19 cellular contexts compared by ENCODE assay signal in the genomic region with DNA sequence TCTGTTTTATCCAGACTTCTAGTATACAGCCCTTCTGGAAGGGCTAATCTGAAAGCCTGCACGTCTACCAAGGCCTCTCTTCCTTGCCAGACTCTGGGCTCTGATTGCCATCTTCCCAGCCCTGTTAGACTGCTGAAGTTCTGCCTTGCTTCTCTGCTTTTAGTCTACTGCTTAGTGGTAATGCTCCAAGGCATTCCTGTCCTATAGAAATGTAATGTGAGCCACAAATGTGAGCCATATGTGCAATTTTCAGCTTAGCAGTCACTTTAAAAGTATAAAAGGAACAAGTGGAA. TPM values are rescaled to one million over a fixed set of nuclear protein-coding genes. Genes with fewer than 3 reads are reported as not detected.
DNase-seq lines count a peak whose midpoint lies in the region; ATAC-seq and TF ChIP-seq lines count a peak whose summit lies in the region.
"Had no signal": no experiment of that assay in that cellular context is flagged by ENCODE, and none has a peak within 500 bp of the region (broad histone marks: within the 10 kb centered on the region; RNA-seq: fewer than 3 reads in every experiment).

No MANE protein-coding gene starts in this region.

- H3K4me3 ChIP-seq in SK-N-SH (ENCODE audit: low read depth in 2 of 2, low read length in 1 of 2): no peak overlapping the region
- H3K4me3 ChIP-seq in PC-3 (ENCODE audit: low read length): no peak overlapping the region
- H3K4me3 ChIP-seq: GM12878 had no signal

- intact Hi-C loops in PC-3 (cut with micrococcal nuclease) (no loop called here), posterior vena cava (cut with DNase I) (loop anchor here in 1 of 2 donors (1.0 kb wide), 1 partner anchor 40 kb away; no protein-coding TSS in a partner anchor)

- no peak; the same call in 2 of the 3 replicates for ATAC-seq in SK-N-SH treated with all-trans-retinoic acid at 6 μM for 48 hours
- ATAC-seq in PC-3: no peak
- ATAC-seq: GM12878, HepG2 had no signal

- H3K36me3 ChIP-seq in SK-N-SH (replicated peaks in 1 of 2; ENCODE audit: control insufficient read depth in 1 of 2, insufficient read depth in 2 of 2, low read length in 1 of 2) (no peaks in the 10 kb centered on the region), PC-3 (ENCODE audit: low read depth, low read length) (no peaks in the 10 kb centered on the region)
- H3K36me3 ChIP-seq: BE2C had no signal

- H3F3A ChIP-seq in SK-N-SH (replicated peaks; ENCODE audit: insufficient read depth): no peaks in the 10 kb centered on the region
- no peaks in the 10 kb centered on the region for H3F3A ChIP-seq in PC-3 (ENCODE audit: low read length, unreplicated experiment)

- H3K27me3 ChIP-seq in SK-N-SH (ENCODE audit: insufficient read depth) (no peaks in the 10 kb centered on the region), PC-3 (ENCODE audit: low read length) (no peaks in the 10 kb centered on the region)
- H3K27me3 ChIP-seq: BE2C had no signal

- H3K9me3 ChIP-seq in SK-N-SH (no peaks in the 10 kb centered on the region), PC-3 (ENCODE audit: low read length) (no peaks in the 10 kb centered on the region)
- H3K9me3 ChIP-seq: BE2C had no signal

- H2AFZ ChIP-seq in SK-N-SH (ENCODE audit: low read depth): no peak overlapping the region
- H2AFZ ChIP-seq in PC-3 (ENCODE audit: low read length): no peak overlapping the region

- H3K9me2 ChIP-seq in SK-N-SH (no peaks in the 10 kb centered on the region), PC-3 (replicated peaks; ENCODE audit: low read length) (no peaks in the 10 kb centered on the region)

- WGBS in SK-N-SH (ENCODE audit: low lambda C conversion rate): 38% methylated on average over 1 of the region's 1 CpG

- TF ChIP-seq CTCF in SK-N-SH (IDR thresholded peaks at IDR 0.05): no peak
- TF ChIP-seq CTCF in PC-3 (conservative IDR thresholded peaks at IDR 0.05; ENCODE audit: low read depth, low read length): 0 out of 2 replicates have a peak, but pooled peaks have one; percentile 11

- TF ChIP-seq RAD21 in SK-N-SH (IDR thresholded peaks at IDR 0.05; ENCODE audit: low read length): no peak

- H3K79me2 ChIP-seq in SK-N-SH (ENCODE audit: insufficient read depth) (no peaks in the 10 kb centered on the region), PC-3 (ENCODE audit: low read length) (peaks cover 51% of the 10 kb centered on the region)

- H3K27ac ChIP-seq in SK-N-SH (ENCODE audit: low read depth in 2 of 2, low read length in 1 of 2) (peak overlapping the region in 1 of 2 experiments; percentile 81; a peak in 2 of 4 replicates), PC-3 (ENCODE audit: low read length) (no peak overlapping the region)

- H3K4me2 ChIP-seq in SK-N-SH (no peak overlapping the region), PC-3 (ENCODE audit: low read length) (no peak overlapping the region)

- DNase-seq in SK-N-SH: peak; percentile 71
- peak; percentile 68 to 91 for DNase-seq in NCI-H524 (lab: John Stamatoyannopoulos, UW)
- no peak for DNase-seq in PC-3
- peak; percentile 2 for DNase-seq in posterior vena cava (ENCODE audit: low spot score)
- DNase-seq in activated CD8-positive, alpha-beta memory T cell treated with anti-CD3 and anti-CD28 coated beads, Interleukin-2, amount 50 U/mL, for 48 hours: no peak
- no peak for DNase-seq in NCI-H187 treated with DMSO at 0.1 percent for 48 hours (lab: John Stamatoyannopoulos, UW)
- DNase-seq in putamen (ENCODE audit: low spot score): no peak
- DNase-seq: BE2C; C1 segment of cervical spinal cord; CD4-positive, CD25-positive, alpha-beta regulatory T cell; COR-L47; DND-41; EL; H9 had no signal

- BruUV-seq in PC-3 (replicated peaks; lab: Mats Ljungman, UMichigan): no TSS peak

- CTCF ChIA-PET in SK-N-SH (lab: Yijun Ruan, JAX): interaction anchor here (0.7 to 1.0 kb wide), 2 partner anchors 19 to 82 kb away, joined by 3 to 5 read pairs; no protein-coding TSS in a partner anchor
- CTCF ChIA-PET in PC-3 (lab: Charles Lee): no interaction called here

- H3K9ac ChIP-seq in SK-N-SH (no peak overlapping the region), PC-3 (ENCODE audit: low read length) (no peak overlapping the region)

- H4K20me1 ChIP-seq in SK-N-SH (ENCODE audit: insufficient read depth) (no peaks in the 10 kb centered on the region), PC-3 (ENCODE audit: low read length) (no peaks in the 10 kb centered on the region)

- H3K4me1 ChIP-seq in SK-N-SH (ENCODE audit: control insufficient read depth in 1 of 2, insufficient read depth in 2 of 2, low read depth in 1 of 2, low read length in 1 of 2) (peaks cover 0 to 29% of the 10 kb centered on the region in 2 experiments; a peak in 1 of 4 replicates), PC-3 (ENCODE audit: insufficient read depth, low read length) (no peaks in the 10 kb centered on the region)
- H3K4me1 ChIP-seq: BE2C had no signal

- POLR2A ChIA-PET in SK-N-SH (lab: Yijun Ruan, JAX) (no interaction called here), PC-3 (lab: Charles Lee; ENCODE audit: unreplicated experiment) (no interaction called here)

- peak in 1 of 2 experiments; percentile 62; a peak in 1 of 4 replicates for TF ChIP-seq EP300 in SK-N-SH (IDR thresholded peaks at IDR 0.05; ENCODE audit: borderline replicate concordance in 1 of 2, low read depth in 1 of 2, low read length in 1 of 2)

TF ChIP-seq in SK-N-SH, 30 proteins besides CTCF, POLR2A, EP300 and RAD21:
- TF ChIP-seq RCOR1 (IDR thresholded peaks at IDR 0.05; ENCODE audit: low read length): peak; percentile 62; the same call in 1 of the 2 replicates
- no peak for TF ChIP-seq GABPA (IDR thresholded peaks at IDR 0.05; ENCODE audit: low read depth)
- TF ChIP-seq TAF1 (IDR thresholded peaks at IDR 0.05; ENCODE audit: borderline replicate concordance, low read depth, low read length): no peak
- TF ChIP-seq SIN3A (IDR thresholded peaks at IDR 0.05; ENCODE audit: borderline replicate concordance, low read depth, low read length): no peak
- TF ChIP-seq RFX5 (IDR thresholded peaks at IDR 0.05; ENCODE audit: low read length): 0 out of 2 replicates have a peak, but pooled peaks have one; percentile 22
- TF ChIP-seq CHD2 (IDR thresholded peaks at IDR 0.05; ENCODE audit: low read length, partially characterized antibody): peak; percentile 31
- TF ChIP-seq GATA2 (CRISPR knock-in tag; IDR thresholded peaks at IDR 0.05): peak; percentile 63
- no peak for TF ChIP-seq SMC3 (IDR thresholded peaks at IDR 0.05; ENCODE audit: low read depth, low read length)

TF ChIP-seq in SK-N-SH treated with all-trans-retinoic acid at 6 μM for 48 hours, 23 proteins besides CTCF, POLR2A, EP300 and RAD21:
- TF ChIP-seq ZFP30 (CRISPR knock-in tag; IDR thresholded peaks at IDR 0.05) (no peak), ESRRG (CRISPR knock-in tag; IDR thresholded peaks at IDR 0.05) (no peak), GLIS3 (CRISPR knock-in tag; IDR thresholded peaks at IDR 0.05) (no peak), ISL1 (CRISPR knock-in tag; IDR thresholded peaks at IDR 0.05) (no peak), ZC3H10 (CRISPR knock-in tag; IDR thresholded peaks at IDR 0.05) (no peak), TCF4 (CRISPR knock-in tag; IDR thresholded peaks at IDR 0.05; ENCODE audit: borderline replicate concordance) (no peak), ZNF70 (CRISPR knock-in tag; IDR thresholded peaks at IDR 0.05) (no peak), PPARA (CRISPR knock-in tag; IDR thresholded peaks at IDR 0.05; ENCODE audit: borderline replicate concordance) (no peak), SNAI2 (CRISPR knock-in tag; IDR thresholded peaks at IDR 0.05) (no peak), OSR1 (CRISPR knock-in tag; IDR thresholded peaks at IDR 0.05) (no peak), ZNF565 (CRISPR knock-in tag; conservative IDR thresholded peaks at IDR 0.05; ENCODE audit: low read depth) (no peak), CSDC2 (CRISPR knock-in tag; IDR thresholded peaks at IDR 0.05) (no peak)

RNA-seq across cellular contexts. Expression of gene WNK2, which starts 32.1 kb away (rescaled TPM):
- polyA plus RNA-seq in SK-N-SH (2012; rRNA removed): 0.12 and 0.36 TPM in 2 replicates
- 0.40 and 1.2 TPM in 2 replicates for polyA plus RNA-seq in SK-N-SH (2012; cell fraction: cytosol; rRNA removed)
- polyA plus RNA-seq in SK-N-SH (2012; cell fraction: nucleus; rRNA removed): 1.8 and 5.0 TPM in 2 replicates
- total RNA-seq in PC-3 (2014; rRNA removed): 11.7 and 15.5 TPM in 2 replicates
- total RNA-seq in posterior vena cava: 10 to 100 TPM; 34.8 to 39.5 TPM
- total RNA-seq: A172 had no signal
- polyA plus RNA-seq: CD4-positive, CD25-positive, alpha-beta regulatory T cell; CD8-positive, alpha-beta memory T cell; GM12878 had no signal

Comparison
In these comparisons a context has a peak if more than half of its experiments do, and no peak if none do; other contexts are left out.
1. DNase-seq: peak in SK-N-SH (single experiment), NCI-H524 (2 of 2) and posterior vena cava (single experiment); none in PC-3 (single experiment), activated CD8-positive, alpha-beta memory T cell treated with anti-CD3 and anti-CD28 coated beads, Interleukin-2, amount 50 U/mL, for 48 hours (single experiment), NCI-H187 treated with DMSO at 0.1 percent for 48 hours (single experiment) and putamen (single experiment).